Comparison of ENCODE assay signal across 19 cellular contexts in the genomic region with DNA sequence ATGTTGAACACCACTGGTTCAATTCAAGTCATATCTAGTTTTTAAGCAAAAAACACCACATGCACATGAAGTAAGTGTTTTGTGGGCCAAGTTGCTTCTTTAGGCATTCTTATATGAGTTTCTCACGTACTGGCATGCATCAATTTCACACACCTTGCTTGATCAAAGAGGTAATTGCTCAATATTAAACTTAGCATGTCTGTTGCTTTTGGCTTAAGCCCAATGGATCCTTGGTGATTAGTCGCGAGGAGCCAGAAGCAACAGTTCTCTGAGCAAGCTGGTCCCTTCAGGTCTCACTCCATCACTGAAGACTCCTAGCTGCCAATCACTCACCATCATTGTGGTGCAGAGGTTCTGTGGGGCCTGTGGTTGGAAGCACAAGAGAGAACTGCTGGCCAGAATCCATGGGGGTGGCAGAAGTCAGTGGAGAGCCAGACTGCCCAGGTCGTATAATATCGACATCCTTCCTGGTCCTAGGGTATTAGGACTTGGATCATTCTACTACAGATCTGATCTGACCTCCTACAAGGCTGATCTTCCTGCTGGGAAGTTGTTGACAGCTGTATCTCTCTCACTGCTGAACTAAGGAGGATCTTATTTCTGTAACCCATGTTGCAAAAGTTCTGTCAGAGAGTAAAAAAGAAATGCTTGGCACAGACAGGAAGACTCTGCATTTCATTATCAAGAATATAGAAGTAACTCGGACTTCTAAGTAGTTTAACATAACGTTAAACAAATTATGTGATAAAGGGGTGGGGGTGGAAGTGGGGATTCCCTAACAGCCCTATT.
"Had no signal": no experiment of that assay in that cellular context is flagged by ENCODE, and none has a peak within 500 bp of the region (broad histone marks: within the 10 kb centered on the region; RNA-seq: fewer than 3 reads in every experiment).

No MANE protein-coding gene starts in this region.

- H3K4me3 ChIP-seq: testis had no signal

- DNase-seq: activated CD4-positive, alpha-beta T cell treated with anti-CD3 and anti-CD28 coated beads, Interleukin-2, amount 50 U/mL, for 48 hours; activated naive CD4-positive, alpha-beta T cell treated with Interleukin-2 at 50 U/mL for 16 hours; activated naive CD8-positive, alpha-beta T cell treated with anti-CD3 and anti-CD28 coated beads for 36 hours; activated T-cell treated with anti-CD3 and anti-CD28 coated beads, Interleukin-2, amount 50 U/mL, for 48 hours; amniotic stem cell; cerebellar nuclear complex; cortex of kidney; immature natural killer cell; left ventricle myocardium superior; nucleus accumbens; retina; stimulated activated CD4-positive, alpha-beta T cell treated with anti-CD3 and anti-CD28 coated beads, Interleukin-4, amount 100 ng/mL, for 1 hour; stimulated activated naive CD4-positive, alpha-beta T cell; T-helper 1 cell; testis had no signal

- H3K4me1 ChIP-seq: testis had no signal

- H3K4me3 Mint-ChIP-seq: activated naive CD8-positive, alpha-beta T cell treated with anti-CD3 and anti-CD28 coated beads for 36 hours; immature natural killer cell; nephron; type B pancreatic cell; WTC11 had no signal

- H3K4me1 Mint-ChIP-seq: activated naive CD8-positive, alpha-beta T cell treated with anti-CD3 and anti-CD28 coated beads for 36 hours had no signal

- H3K9me3 ChIP-seq: testis had no signal

- H3K27me3 Mint-ChIP-seq: activated naive CD8-positive, alpha-beta T cell treated with anti-CD3 and anti-CD28 coated beads for 36 hours; type B pancreatic cell had no signal

- H3K27ac ChIP-seq: foreskin keratinocyte, testis had no signal

- H3K27me3 ChIP-seq: foreskin keratinocyte, testis had no signal

- ATAC-seq: foreskin keratinocyte, left ventricle myocardium superior, WTC11 had no signal

- H3K9me3 Mint-ChIP-seq: activated naive CD8-positive, alpha-beta T cell treated with anti-CD3 and anti-CD28 coated beads for 36 hours; immature natural killer cell; nephron had no signal

- H3K27ac Mint-ChIP-seq: activated naive CD8-positive, alpha-beta T cell treated with anti-CD3 and anti-CD28 coated beads for 36 hours; immature natural killer cell; nephron; type B pancreatic cell; WTC11 had no signal
